In genomic region chr6:97885844-97886243, GRCh38 we compare ENCODE assay signal across 29 cellular contexts.
"Had no signal": no experiment of that assay in that cellular context is flagged by ENCODE, and none has a peak within 500 bp of the region (broad histone marks: within the 10 kb centered on the region; RNA-seq: fewer than 3 reads in every experiment).

No MANE protein-coding gene starts in this region.

- H3K9ac ChIP-seq: neural progenitor cell had no signal

- H3K9me3 ChIP-seq: right atrium auricular region, stomach, tibial artery, upper lobe of right lung had no signal

- H3K4me1 ChIP-seq: right atrium auricular region, stomach, tibial artery, upper lobe of right lung had no signal

- H3K27me3 ChIP-seq: neural progenitor cell, right atrium auricular region, stomach, tibial artery, upper lobe of right lung had no signal

- H3K4me2 ChIP-seq: neural progenitor cell had no signal

- H3K27ac ChIP-seq: neural progenitor cell, right atrium auricular region, stomach, tibial artery, upper lobe of right lung had no signal

- H3K9me3 Mint-ChIP-seq: activated T-cell treated with anti-CD3 and anti-CD28 coated beads, Interleukin-2, amount 50 U/mL, for 72 hours; dendritic cell treated with granulocyte-macrophage colony-stimulating factor and Interleukin-4, amounts not matched to agents 40 ng/mL and 50 ng/mL, for 4 days; endodermal cell; mesothelial cell of epicardium; naive B cell; neural progenitor cell; stimulated activated naive B cell treated with anti-CD40 and anti-IgM and Interleukin-4, amounts not matched to agents 10 μg/mL and 1 μg/mL and 100 μg/mL, for 72 hours had no signal

- H3K36me3 Mint-ChIP-seq: activated CD8-positive, alpha-beta memory T cell treated with anti-CD3 and anti-CD28 coated beads, Interleukin-2, amount 10 ng/mL, durations not matched to agents 7 days and 5 days; activated naive CD4-positive, alpha-beta T cell treated with anti-CD3 and anti-CD28 coated beads, Interleukin-2, amount 50 U/mL, for 72 hours; mesothelial cell of epicardium; naive B cell; neural progenitor cell; stimulated activated naive B cell treated with anti-CD40 and anti-IgM and Interleukin-4, amounts not matched to agents 10 μg/mL and 1 μg/mL and 100 μg/mL, for 72 hours had no signal

- ATAC-seq: activated CD4-positive, alpha-beta T cell treated with anti-CD3 and anti-CD28 coated beads for 36 hours; activated CD8-positive, alpha-beta memory T cell treated with anti-CD3 and anti-CD28 coated beads, Interleukin-2, amount 10 ng/mL, durations not matched to agents 7 days and 5 days; activated CD8-positive, alpha-beta T cell treated with anti-CD3 and anti-CD28 coated beads, Interleukin-2, amount 10 ng/mL, durations not matched to agents 7 days and 5 days; activated naive CD4-positive, alpha-beta T cell treated with anti-CD3 and anti-CD28 coated beads, Interleukin-2, amount 50 U/mL, for 72 hours; activated T-cell treated with anti-CD3 and anti-CD28 coated beads, Interleukin-2, amount 50 U/mL, for 72 hours; esophagus mucosa; left cardiac atrium; stimulated activated naive B cell treated with anti-CD40 and anti-IgM and Interleukin-4, amounts not matched to agents 10 μg/mL and 1 μg/mL and 100 μg/mL, for 72 hours; upper lobe of right lung had no signal

- H3K27ac Mint-ChIP-seq: activated CD4-positive, alpha-beta T cell treated with anti-CD3 and anti-CD28 coated beads for 36 hours; activated CD8-positive, alpha-beta memory T cell treated with anti-CD3 and anti-CD28 coated beads, Interleukin-2, amount 10 ng/mL, durations not matched to agents 7 days and 5 days; activated CD8-positive, alpha-beta T cell treated with anti-CD3 and anti-CD28 coated beads, Interleukin-2, amount 10 ng/mL, durations not matched to agents 7 days and 5 days; activated naive CD4-positive, alpha-beta T cell treated with anti-CD3 and anti-CD28 coated beads, Interleukin-2, amount 50 U/mL, for 72 hours; activated T-cell treated with anti-CD3 and anti-CD28 coated beads, Interleukin-2, amount 50 U/mL, for 72 hours; dendritic cell treated with granulocyte-macrophage colony-stimulating factor and Interleukin-4, amounts not matched to agents 40 ng/mL and 50 ng/mL, for 4 days; endodermal cell; mesothelial cell of epicardium; stimulated activated naive B cell treated with anti-CD40 and anti-IgM and Interleukin-4, amounts not matched to agents 10 μg/mL and 1 μg/mL and 100 μg/mL, for 72 hours had no signal

- DNase-seq: activated CD4-positive, alpha-beta T cell treated with anti-CD3 and anti-CD28 coated beads for 36 hours; activated CD4-positive, CD25-positive, alpha-beta regulatory T cell; activated CD8-positive, alpha-beta memory T cell treated with anti-CD3 and anti-CD28 coated beads, Interleukin-2, amount 10 ng/mL, durations not matched to agents 7 days and 5 days; activated CD8-positive, alpha-beta T cell treated with anti-CD3 and anti-CD28 coated beads, Interleukin-2, amount 10 ng/mL, durations not matched to agents 7 days and 5 days; activated naive CD4-positive, alpha-beta T cell; activated T-cell treated with anti-CD3 and anti-CD28 coated beads, Interleukin-2, amount 50 U/mL, for 72 hours; endodermal cell; foreskin fibroblast; head of caudate nucleus; hippocampal formation; left cardiac atrium; mammary epithelial cell; naive B cell; occipital lobe; stimulated activated CD4-positive, alpha-beta T cell treated with anti-CD3 and anti-CD28 coated beads, Interleukin-15, amount 100 ng/mL, for 24 hours; stimulated activated CD4-positive, alpha-beta T cell treated with anti-CD3 and anti-CD28 coated beads, Interleukin-2, amount 100 ng/mL, for 24 hours; stimulated activated naive B cell treated with anti-CD40 and anti-IgM and Interleukin-4, amounts not matched to agents 10 μg/mL and 1 μg/mL and 100 μg/mL, for 72 hours; stomach; tibial artery; upper lobe of right lung had no signal

- H3K36me3 ChIP-seq: neural progenitor cell, right atrium auricular region, stomach, tibial artery, upper lobe of right lung had no signal

- H3K4me3 ChIP-seq: neural progenitor cell, right atrium auricular region, stomach, tibial artery, upper lobe of right lung had no signal

- H3K4me3 Mint-ChIP-seq: activated CD4-positive, alpha-beta T cell treated with anti-CD3 and anti-CD28 coated beads for 36 hours; activated CD8-positive, alpha-beta memory T cell treated with anti-CD3 and anti-CD28 coated beads, Interleukin-2, amount 10 ng/mL, durations not matched to agents 7 days and 5 days; activated CD8-positive, alpha-beta T cell treated with anti-CD3 and anti-CD28 coated beads, Interleukin-2, amount 10 ng/mL, durations not matched to agents 7 days and 5 days; activated T-cell treated with anti-CD3 and anti-CD28 coated beads, Interleukin-2, amount 50 U/mL, for 72 hours; central memory CD8-positive, alpha-beta T cell; dendritic cell treated with granulocyte-macrophage colony-stimulating factor and Interleukin-4, amounts not matched to agents 40 ng/mL and 50 ng/mL, for 4 days; endodermal cell; mesothelial cell of epicardium; naive B cell; neural progenitor cell; stimulated activated naive B cell treated with anti-CD40 and anti-IgM and Interleukin-4, amounts not matched to agents 10 μg/mL and 1 μg/mL and 100 μg/mL, for 72 hours had no signal

- FAIRE-seq: bronchial epithelial cell, keratinocyte had no signal

- H3K27me3 Mint-ChIP-seq: activated CD4-positive, alpha-beta T cell treated with anti-CD3 and anti-CD28 coated beads for 36 hours; activated CD8-positive, alpha-beta memory T cell treated with anti-CD3 and anti-CD28 coated beads, Interleukin-2, amount 10 ng/mL, durations not matched to agents 7 days and 5 days; central memory CD8-positive, alpha-beta T cell; dendritic cell treated with granulocyte-macrophage colony-stimulating factor and Interleukin-4, amounts not matched to agents 40 ng/mL and 50 ng/mL, for 4 days; naive B cell; stimulated activated naive B cell treated with anti-CD40 and anti-IgM and Interleukin-4, amounts not matched to agents 10 μg/mL and 1 μg/mL and 100 μg/mL, for 72 hours had no signal

- H3K4me1 Mint-ChIP-seq: activated CD4-positive, alpha-beta T cell treated with anti-CD3 and anti-CD28 coated beads for 36 hours; activated CD8-positive, alpha-beta memory T cell treated with anti-CD3 and anti-CD28 coated beads, Interleukin-2, amount 10 ng/mL, durations not matched to agents 7 days and 5 days; central memory CD8-positive, alpha-beta T cell; mesothelial cell of epicardium; naive B cell; stimulated activated naive B cell treated with anti-CD40 and anti-IgM and Interleukin-4, amounts not matched to agents 10 μg/mL and 1 μg/mL and 100 μg/mL, for 72 hours had no signal
